In the genomic region with DNA sequence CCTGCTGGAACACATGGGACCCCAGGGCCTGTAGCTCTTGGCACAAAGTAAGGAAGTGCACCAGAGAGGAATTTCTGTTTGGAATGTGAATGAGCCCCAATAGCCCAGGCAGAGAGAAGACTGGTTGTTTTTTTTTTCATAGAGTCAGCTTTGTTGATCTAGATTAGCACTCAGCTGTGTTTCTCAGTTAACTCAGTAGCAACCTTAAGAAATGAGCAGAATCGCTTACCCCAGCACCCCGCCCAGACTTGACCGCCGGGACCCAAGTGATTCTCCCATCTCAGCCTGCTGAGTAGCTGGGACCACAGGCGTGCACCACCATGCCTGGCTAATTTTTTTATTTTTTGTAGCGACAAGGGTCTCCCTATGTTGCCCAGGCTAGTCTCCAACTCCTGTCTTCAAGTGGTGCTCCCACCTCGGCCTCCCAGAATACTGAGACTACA, we compare ENCODE assay signal across 8 cellular contexts. TPM values are rescaled to one million over a fixed set of nuclear protein-coding genes. Genes with fewer than 3 reads are reported as not detected.
A peak's percentile ranks its signal among the peaks of the same experiment; 100 is the strongest.
DNase-seq lines count a peak whose midpoint lies in the region; ATAC-seq and TF ChIP-seq lines count a peak whose summit lies in the region.

No MANE protein-coding gene starts in this region.

- TF ChIP-seq POLR2A in suprapubic skin (IDR thresholded peaks at IDR 0.05): no peak

- peaks cover 8% of the 10 kb centered on the region for H3K36me3 ChIP-seq in right atrium auricular region
- peaks cover 10% of the 10 kb centered on the region for H3K36me3 ChIP-seq in suprapubic skin

- WGBS in suprapubic skin: 28% methylated on average over 7 of the region's 7 CpGs

- H3K27ac Mint-ChIP-seq in activated naive CD8-positive, alpha-beta T cell: no peak overlapping the region

- intact Hi-C loops in Right ventricle myocardium inferior (cut with DNase I) (no loop called here), sciatic nerve (cut with DNase I) (no loop called here)

- DNase-seq in right atrium auricular region (ENCODE audit: low spot score) (no peak), Right ventricle myocardium inferior (ENCODE audit: missing footprints) (no peak), iPS-NIHi11 (ENCODE audit: low spot score) (peak; percentile 27), suprapubic skin (ENCODE audit: low spot score in 2 of 2) (no peak), sciatic nerve (ENCODE audit: low spot score) (no peak)
- DNase-seq in activated CD4-positive, CD25-positive, alpha-beta regulatory T cell (lab: John Stamatoyannopoulos, UW): no peak

- H3K27me3 ChIP-seq in right atrium auricular region (no peaks in the 10 kb centered on the region), suprapubic skin (no peaks in the 10 kb centered on the region)

- TF ChIP-seq EP300 in suprapubic skin (IDR thresholded peaks at IDR 0.05): no peak

- peak overlapping the region in 1 of 2 donors; percentile 88 for H3K4me3 ChIP-seq in right atrium auricular region
- H3K4me3 ChIP-seq in suprapubic skin: peak overlapping the region; percentile 95

- H3K27me3 Mint-ChIP-seq in activated naive CD8-positive, alpha-beta T cell: no peaks in the 10 kb centered on the region

- no peaks in the 10 kb centered on the region for H3K9me3 ChIP-seq in right atrium auricular region
- no peaks in the 10 kb centered on the region for H3K9me3 ChIP-seq in suprapubic skin

- no peaks in the 10 kb centered on the region for H3K9me3 Mint-ChIP-seq in activated naive CD8-positive, alpha-beta T cell (ENCODE audit: low read depth)

- H3K36me3 Mint-ChIP-seq in activated naive CD8-positive, alpha-beta T cell: peaks cover 23% of the 10 kb centered on the region

- H3K4me1 ChIP-seq in right atrium auricular region (peaks cover 0 to 52% of the 10 kb centered on the region in 2 donors), suprapubic skin (peaks cover 53% of the 10 kb centered on the region)

- H3K4me1 Mint-ChIP-seq in activated naive CD8-positive, alpha-beta T cell (ENCODE audit: low read depth): peaks cover 44% of the 10 kb centered on the region

- peak overlapping the region; percentile 96 for H3K4me3 Mint-ChIP-seq in activated naive CD8-positive, alpha-beta T cell

- ATAC-seq in Right ventricle myocardium inferior (no peak), sciatic nerve (no peak), GM21515 (IDR thresholded peaks at IDR 0.05; ENCODE audit: unreplicated experiment) (no peak)

- H3K27ac ChIP-seq in right atrium auricular region (peak overlapping the region; percentile 98), suprapubic skin (peak overlapping the region; percentile 98)

- TF ChIP-seq CTCF in right atrium auricular region (IDR thresholded peaks at IDR 0.05) (no peak), suprapubic skin (IDR thresholded peaks at IDR 0.05) (no peak)

RNA-seq across cellular contexts. Expression of a gene that starts 2.8 kb away (rescaled TPM):
- 1 to 10 TPM; 2.7 to 7.1 TPM for total RNA-seq in right atrium auricular region
- 13.0 TPM for total RNA-seq in Right ventricle myocardium inferior
- 10 to 100 TPM; 30.2 to 68.1 (median 32.8) TPM for total RNA-seq in suprapubic skin
- 8.7 TPM for total RNA-seq in sciatic nerve

RNA-seq across cellular contexts. Expression of a gene that starts 3.0 kb away (rescaled TPM):
- total RNA-seq in right atrium auricular region (10 to 100 TPM; 37.3 to 50.3 TPM), Right ventricle myocardium inferior (45.0 TPM), suprapubic skin (100 to 1,000 TPM in 1 of 4 donors, 10 to 100 TPM in 3; 49.9 to 114 (median 64.5) TPM), sciatic nerve (85.3 TPM)
